In genomic region chr2:86199834-86200177, GRCh38 we compare ENCODE assay signal across 8 cellular contexts. TPM values are rescaled to one million over a fixed set of nuclear protein-coding genes. Genes with fewer than 3 reads are reported as not detected.
DNase-seq lines count a peak whose midpoint lies in the region; ATAC-seq and TF ChIP-seq lines count a peak whose summit lies in the region.

No MANE protein-coding gene starts in this region.

- H3K4me2 ChIP-seq in GM23248 (ENCODE audit: unreplicated experiment): peak overlapping the region; percentile 92
- peak overlapping the region; percentile 89 for H3K4me2 ChIP-seq in SU-DHL-6 (ENCODE audit: low read depth, low read length, poor library complexity, severe bottlenecking)

- peak overlapping the region; percentile 89 for H3K4me3 ChIP-seq in GM23248
- H3K4me3 ChIP-seq in SU-DHL-6 (ENCODE audit: insufficient read depth, low read length, poor library complexity, severe bottlenecking): peak overlapping the region; percentile 69
- H3K4me3 ChIP-seq in fibroblast of the aortic adventitia (ENCODE audit: low read depth, low read length): peak overlapping the region; percentile 72
- peak overlapping the region; percentile 64 to 72 (median 66) for H3K4me3 ChIP-seq in sigmoid colon

- no peaks in the 10 kb centered on the region for H3K27me3 ChIP-seq in GM23248 (replicated peaks; ENCODE audit: insufficient read depth)
- no peaks in the 10 kb centered on the region for H3K27me3 ChIP-seq in SU-DHL-6 (ENCODE audit: low read length)
- no peaks in the 10 kb centered on the region for H3K27me3 ChIP-seq in sigmoid colon

- H3F3A ChIP-seq in GM23248 (ENCODE audit: insufficient read depth) (peaks cover 16% of the 10 kb centered on the region), SU-DHL-6 (ENCODE audit: insufficient read depth) (peaks cover 17% of the 10 kb centered on the region)

- H4K20me1 ChIP-seq in GM23248 (ENCODE audit: insufficient read depth): no peaks in the 10 kb centered on the region
- H4K20me1 ChIP-seq in SU-DHL-6 (ENCODE audit: low read depth, low read length): no peaks in the 10 kb centered on the region

- H3K9ac ChIP-seq in GM23248: peak overlapping the region; percentile 90
- H3K9ac ChIP-seq in SU-DHL-6 (ENCODE audit: low read length): peak overlapping the region; percentile 92

- intact Hi-C loops in sigmoid colon (cut with DNase I): loop anchor here (5.0 to 10.0 kb wide), 3 partner anchors 172 to 425 kb away; partner anchors contain the start of genes KDM3A and RNF103

- H3K27ac ChIP-seq in GM23248: peak overlapping the region; percentile 72
- H3K27ac ChIP-seq in SU-DHL-6 (ENCODE audit: low read depth, low read length): peak overlapping the region; percentile 67
- peak overlapping the region; percentile 83 to 91 (median 85) for H3K27ac ChIP-seq in sigmoid colon

- peaks cover 61% of the 10 kb centered on the region for H3K79me2 ChIP-seq in GM23248 (ENCODE audit: insufficient read depth)
- peaks cover 59% of the 10 kb centered on the region for H3K79me2 ChIP-seq in SU-DHL-6 (ENCODE audit: insufficient read depth, low read length)

- in situ Hi-C loops in GM23248 (cut with MboI): no loop called here

- WGBS in GM23248 (ENCODE audit: low coverage in 1 of 2, low lambda C conversion rate in 2 of 2, missing lambda C conversion rate in 2 of 2), 2 experiments: 0% methylated on average over 8 of the region's 8 CpGs
- 1 to 2% methylated on average over 8 of the region's 8 CpGs for WGBS in sigmoid colon, 2 donors

- no peak for ATAC-seq in HG02623 (IDR thresholded peaks at IDR 0.05; ENCODE audit: unreplicated experiment)

- no peak for TF ChIP-seq EP300 in sigmoid colon (IDR thresholded peaks at IDR 0.05)

- no peaks in the 10 kb centered on the region for H3K9me2 ChIP-seq in GM23248 (ENCODE audit: insufficient read depth)
- no peaks in the 10 kb centered on the region for H3K9me2 ChIP-seq in SU-DHL-6 (replicated peaks; ENCODE audit: insufficient read depth, low read length)

- DNase-seq in GM23248: peak; percentile 24
- no peak for DNase-seq in fibroblast of the aortic adventitia (ENCODE audit: low read depth)
- DNase-seq in sigmoid colon: no peak
- no peak for DNase-seq in NCI-H2107 treated with DMSO at 0.1 percent for 48 hours (lab: John Stamatoyannopoulos, UW; ENCODE audit: unreplicated experiment)
- DNase-seq in NCI-H1694 (lab: John Stamatoyannopoulos, UW): no peak
- DNase-seq in NCI-H226: no peak

- H2AFZ ChIP-seq in GM23248 (peak overlapping the region; percentile 96), SU-DHL-6 (ENCODE audit: low read depth, low read length, severe bottlenecking) (peak overlapping the region; percentile 91)

- TF ChIP-seq CTCF in SU-DHL-6 (IDR thresholded peaks at IDR 0.05; ENCODE audit: insufficient read depth, low read length, poor library complexity, severe bottlenecking) (no peak), fibroblast of the aortic adventitia (IDR thresholded peaks at IDR 0.05; ENCODE audit: insufficient read depth, low read length) (no peak), sigmoid colon (IDR thresholded peaks at IDR 0.05) (no peak)

- no peaks in the 10 kb centered on the region for H3K36me3 ChIP-seq in GM23248 (ENCODE audit: low read depth)
- no peaks in the 10 kb centered on the region for H3K36me3 ChIP-seq in SU-DHL-6 (ENCODE audit: low read length)
- H3K36me3 ChIP-seq in sigmoid colon: no peaks in the 10 kb centered on the region

- H3K4me1 ChIP-seq in GM23248 (ENCODE audit: insufficient read depth) (peaks cover 7% of the 10 kb centered on the region; the same call in 1 of the 2 replicates), sigmoid colon (peaks cover 0 to 37% (median 27%) of the 10 kb centered on the region in 4 donors)

- no peak for TF ChIP-seq POLR2A in sigmoid colon (IDR thresholded peaks at IDR 0.05)

- H3K9me3 ChIP-seq in GM23248 (ENCODE audit: low read depth): no peaks in the 10 kb centered on the region
- H3K9me3 ChIP-seq in SU-DHL-6 (ENCODE audit: insufficient read depth, low read length): no peaks in the 10 kb centered on the region
- H3K9me3 ChIP-seq in sigmoid colon: no peaks in the 10 kb centered on the region

RNA-seq across cellular contexts. Expression of gene MRPL35, which starts 0.5 kb away (rescaled TPM):
- total RNA-seq in GM23248 (2014; rRNA removed; shearing (Covaris generic)): 17.3 and 18.9 TPM in 2 replicates
- polyA plus RNA-seq in GM23248 (2016; fragmentation: Nextera tagmentation; extraction: Ambion mirVana): 45.2 and 46.2 TPM in 2 replicates
- 24.5 and 35.8 TPM in 2 replicates for total RNA-seq in fibroblast of the aortic adventitia (ENCODE audit: low replicate concordance)
- 10 to 100 TPM; 17.7 to 31.4 (median 27.7) TPM for total RNA-seq in sigmoid colon
- polyA plus RNA-seq in sigmoid colon: 10 to 100 TPM; 47.4 to 89.5 (median 68.2) TPM

RNA-seq across cellular contexts. Expression of gene IMMT, which starts 4.5 kb away (rescaled TPM):
- total RNA-seq in GM23248 (2014; rRNA removed; shearing (Covaris generic)): 46.4 and 60.4 TPM in 2 replicates
- polyA plus RNA-seq in GM23248 (2016; fragmentation: Nextera tagmentation; extraction: Ambion mirVana) (75.4 and 76.3 TPM in 2 replicates), sigmoid colon (10 to 100 TPM; 60.1 to 90.2 (median 73.1) TPM)
- total RNA-seq in fibroblast of the aortic adventitia (ENCODE audit: low replicate concordance) (47.8 and 76.6 TPM in 2 replicates), sigmoid colon (10 to 100 TPM; 46.1 to 48.2 (median 48.2) TPM)
